Comparison of ENCODE assay signal across 21 cellular contexts in the genomic region with DNA sequence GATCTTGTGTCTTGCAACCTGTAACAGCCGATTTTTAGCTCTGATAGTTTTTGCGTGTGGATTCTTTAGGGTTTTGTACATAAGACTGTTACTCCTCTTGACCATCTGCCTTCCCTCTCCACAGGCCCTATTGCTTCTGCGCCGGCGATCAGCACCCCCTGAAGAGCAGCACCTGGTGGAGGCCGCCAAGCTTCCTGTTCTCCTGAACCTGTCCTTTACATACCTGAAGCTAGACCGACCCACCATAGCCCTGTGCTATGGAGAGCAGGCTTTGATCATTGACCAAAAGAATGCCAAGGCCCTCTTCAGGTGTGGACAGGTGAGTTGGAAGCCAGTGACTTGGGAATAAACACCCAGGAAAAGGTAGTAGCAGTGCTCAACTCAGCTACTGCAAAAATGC. TPM values are rescaled to one million over a fixed set of nuclear protein-coding genes. Genes with fewer than 3 reads are reported as not detected.
DNase-seq lines count a peak whose midpoint lies in the region; ATAC-seq and TF ChIP-seq lines count a peak whose summit lies in the region.
"Had no signal": no experiment of that assay in that cellular context is flagged by ENCODE, and none has a peak within 500 bp of the region (broad histone marks: within the 10 kb centered on the region; RNA-seq: fewer than 3 reads in every experiment).

No MANE protein-coding gene starts in this region.

- H3K27me3 ChIP-seq in mesendoderm (ENCODE audit: insufficient read depth, low read length, poor library complexity) (no peaks in the 10 kb centered on the region), foreskin keratinocyte (peaks cover 17% of the 10 kb centered on the region)
- H3K27me3 ChIP-seq: BE2C had no signal

- H2BK15ac ChIP-seq in mesendoderm (replicated peaks; ENCODE audit: low read depth): no peak overlapping the region

- no TSS peak for BruUV-seq in Calu3 (replicated peaks; lab: Mats Ljungman, UMichigan)

- no peak overlapping the region for H2AK5ac ChIP-seq in mesendoderm (ENCODE audit: low read length)

- no peaks in the 10 kb centered on the region for H3K79me1 ChIP-seq in mesendoderm (ENCODE audit: low read length)

- H3K79me2 ChIP-seq in mesendoderm (ENCODE audit: control insufficient read depth, insufficient read depth, low read length): no peaks in the 10 kb centered on the region

- H3K4me1 Mint-ChIP-seq in Calu3 (ENCODE audit: low read depth, unreplicated experiment): peaks cover 7% of the 10 kb centered on the region

- peaks cover 15% of the 10 kb centered on the region for H3K27me3 Mint-ChIP-seq in Calu3 (ENCODE audit: unreplicated experiment)

- no peak overlapping the region for H4K8ac ChIP-seq in mesendoderm (ENCODE audit: low read depth, low read length)

- H2BK5ac ChIP-seq in mesendoderm (ENCODE audit: low read length): no peak overlapping the region

- H3K4me3 Mint-ChIP-seq in Calu3 (ENCODE audit: low read depth, unreplicated experiment): no peak overlapping the region

- H2BK120ac ChIP-seq in mesendoderm (ENCODE audit: low read depth, low read length): no peak overlapping the region

- H3K27ac Mint-ChIP-seq in Calu3 (ENCODE audit: unreplicated experiment): no peak overlapping the region

- CTCF ChIA-PET in Calu3 (lab: Charles Lee): no interaction called here

- no peaks in the 10 kb centered on the region for H3K9me3 Mint-ChIP-seq in Calu3 (ENCODE audit: low read depth, unreplicated experiment)

- no peak overlapping the region for H3K4me2 ChIP-seq in mesendoderm (ENCODE audit: low read length)
- H3K4me2 ChIP-seq: KMS-11 had no signal

- TF ChIP-seq CTCF in foreskin keratinocyte (conservative IDR thresholded peaks at IDR 0.05) (no peak), Calu3 (IDR thresholded peaks at IDR 0.05; ENCODE audit: unreplicated experiment) (no peak)

- H3K27ac ChIP-seq in mesendoderm (ENCODE audit: low read depth, low read length) (no peak overlapping the region), foreskin keratinocyte (no peak overlapping the region)
- H3K27ac ChIP-seq: KMS-11 had no signal

- no peak overlapping the region for H3K23ac ChIP-seq in mesendoderm (ENCODE audit: low read length)

- H4K5ac ChIP-seq in mesendoderm (ENCODE audit: low read length): no peak overlapping the region

- H3K56ac ChIP-seq in mesendoderm (ENCODE audit: low read length): no peak overlapping the region

- intact Hi-C loops in Calu3 (cut with micrococcal nuclease; ENCODE audit: unreplicated experiment): loop anchor here (10.0 kb wide), 1 partner anchor 94 kb away; the partner anchor contains the start of gene FZD9

- WGBS in mesendoderm (ENCODE audit: extremely low coverage, insufficient coverage, low lambda C conversion rate): no CpG with 5 or more reads among the region's 7 CpGs

- H3K4me1 ChIP-seq in mesendoderm (ENCODE audit: control insufficient read depth, low read depth, low read length) (peaks cover 2% of the 10 kb centered on the region), foreskin keratinocyte (no peaks in the 10 kb centered on the region)
- H3K4me1 ChIP-seq: BE2C had no signal

- H3K4me3 ChIP-seq in mesendoderm (ENCODE audit: low read length): no peak overlapping the region

- DNase-seq in NCI-H510A treated with DMSO at 0.1 percent for 48 hours (lab: John Stamatoyannopoulos, UW): peak; percentile 56
- no peak for DNase-seq in NCI-H510A (lab: John Stamatoyannopoulos, UW)
- DNase-seq in NCI-H146 (lab: John Stamatoyannopoulos, UW): peak; percentile 85
- DNase-seq in cerebellum (ENCODE audit: low spot score): peak; percentile 41
- DNase-seq in mesendoderm: peak; percentile 39
- no peak for DNase-seq in foreskin keratinocyte
- DNase-seq in Calu3: no peak
- no peak for DNase-seq in SIG-M5 treated with dmso at 0.1 percent for 504 hours (lab: John Stamatoyannopoulos, UW; ENCODE audit: unreplicated experiment)
- DNase-seq: BE2C, DMS79, IMR-90, NCI-H1092 treated with DMSO at 0.1 percent for 48 hours, NCI-H1694 treated with DMSO at 0.1 percent for 48 hours, NCI-H2107, NCI-H2227 treated with DMSO at 0.1 percent for 48 hours, NCI-H526, SIG-M5 had no signal

- no peak overlapping the region for H3K18ac ChIP-seq in mesendoderm (ENCODE audit: low read length)

- no peak overlapping the region for H3K4ac ChIP-seq in mesendoderm (ENCODE audit: low read depth, low read length)

- no peaks in the 10 kb centered on the region for H3K36me3 Mint-ChIP-seq in Calu3 (ENCODE audit: insufficient read depth, unreplicated experiment)

- no peak overlapping the region for H3K9ac ChIP-seq in mesendoderm (ENCODE audit: low read length)
- H3K9ac ChIP-seq: KMS-11 had no signal

- no peak for ATAC-seq in foreskin keratinocyte
- ATAC-seq: HCT116, Panc1, SK-N-SH treated with all-trans-retinoic acid at 6 μM for 48 hours had no signal

- no peaks in the 10 kb centered on the region for H3K36me3 ChIP-seq in mesendoderm (ENCODE audit: control insufficient read depth, insufficient read depth, low read length)
- H3K36me3 ChIP-seq: BE2C had no signal

RNA-seq across cellular contexts. Expression of gene FKBP6, which starts 12.6 kb away (rescaled TPM):
- not detected for total RNA-seq in cerebellum
- polyA plus RNA-seq in mesendoderm (2013, experiment 1 of 2): 0.07 TPM
- 0.06 TPM for polyA plus RNA-seq in mesendoderm (2013, experiment 2 of 2)
- not detected in 2 replicates for total RNA-seq in foreskin keratinocyte
- polyA plus RNA-seq in foreskin keratinocyte: 0.07 TPM in 1 of 2 replicates, not detected in the other
- total RNA-seq in Calu3 (2022): not detected in 2 replicates
- total RNA-seq: IMR-90 had no signal
- polyA plus RNA-seq: IMR-90 had no signal

RNA-seq across cellular contexts. Expression of gene TRIM50, which starts 12.6 kb away (rescaled TPM):
- total RNA-seq in cerebellum: not detected
- 0.13 TPM for polyA plus RNA-seq in mesendoderm (2013, experiment 1 of 2)
- polyA plus RNA-seq in mesendoderm (2013, experiment 2 of 2): 0.06 TPM
- total RNA-seq in foreskin keratinocyte: not detected in 2 replicates
- not detected in 2 replicates for polyA plus RNA-seq in foreskin keratinocyte
- total RNA-seq in Calu3 (2022): not detected in 2 replicates
- total RNA-seq: IMR-90 had no signal
- polyA plus RNA-seq: IMR-90 had no signal

RNA-seq across cellular contexts. Expression of gene NSUN5, which starts 31.9 kb away (rescaled TPM):
- total RNA-seq in cerebellum: 12.3 TPM
- 35.1 TPM for polyA plus RNA-seq in mesendoderm (2013, experiment 1 of 2)
- 36.4 TPM for polyA plus RNA-seq in mesendoderm (2013, experiment 2 of 2)
- total RNA-seq in foreskin keratinocyte: 31.1 and 34.0 TPM in 2 replicates
- 40.4 and 41.8 TPM in 2 replicates for polyA plus RNA-seq in foreskin keratinocyte
- 17.5 and 21.5 TPM in 2 replicates for total RNA-seq in Calu3 (2022)

Comparison
In these comparisons a context has a peak if more than half of its experiments do, and no peak if none do; other contexts are left out.
1. DNase-seq: peak in NCI-H510A treated with DMSO at 0.1 percent for 48 hours (single experiment), NCI-H146 (single experiment), cerebellum (single experiment) and mesendoderm (single experiment); none in NCI-H510A (single experiment), foreskin keratinocyte (0 of 2), Calu3 (single experiment) and SIG-M5 treated with dmso at 0.1 percent for 504 hours (single experiment).